17 cellular contexts compared by ENCODE assay signal in genomic region chr3:53303957-53304356, GRCh38. TPM values are rescaled to one million over a fixed set of nuclear protein-coding genes. Genes with fewer than 3 reads are reported as not detected.
DNase-seq lines count a peak whose midpoint lies in the region; ATAC-seq and TF ChIP-seq lines count a peak whose summit lies in the region.
"Had no signal": no experiment of that assay in that cellular context is flagged by ENCODE, and none has a peak within 500 bp of the region (broad histone marks: within the 10 kb centered on the region; RNA-seq: fewer than 3 reads in every experiment).

No MANE protein-coding gene starts in this region.

- H3K27me3 ChIP-seq in IMR-90 (ENCODE audit: control insufficient read depth, insufficient read depth, low read length) (no peaks in the 10 kb centered on the region), gastrocnemius medialis (no peaks in the 10 kb centered on the region)

- TF ChIP-seq POLR2A in IMR-90 (IDR thresholded peaks at IDR 0.05; ENCODE audit: low read depth, low read length) = no peak
- no peak for TF ChIP-seq POLR2A in gastrocnemius medialis (IDR thresholded peaks at IDR 0.05)

- H3K4me3 ChIP-seq in IMR-90 (ENCODE audit: insufficient read depth, low read depth, low read length) = no peak overlapping the region
- H3K4me3 ChIP-seq in gastrocnemius medialis = no peak overlapping the region

- CTCF ChIA-PET in IMR-90 (lab: Yijun Ruan, JAX) = no interaction called here

- TF ChIP-seq CTCF in IMR-90 (conservative IDR thresholded peaks at IDR 0.05; ENCODE audit: low read depth, low read length) (no peak), gastrocnemius medialis (IDR thresholded peaks at IDR 0.05 in 4 of 5, conservative IDR thresholded peaks at IDR 0.05 in 1 of 5) (no peak), osteocyte (IDR thresholded peaks at IDR 0.05) (no peak)

- no peak overlapping the region for H3K56ac ChIP-seq in IMR-90 (ENCODE audit: extremely low read depth, insufficient read depth, low read length)

- H3K4me3 Mint-ChIP-seq in osteocyte (ENCODE audit: unreplicated experiment) = no peak overlapping the region
- H3K4me3 Mint-ChIP-seq: activated T-cell treated with anti-CD3 and anti-CD28 coated beads, Interleukin-2, amount 50 U/mL, for 72 hours; memory B cell; natural killer cell had no signal

- no peaks in the 10 kb centered on the region for H3K9me1 ChIP-seq in IMR-90 (ENCODE audit: insufficient read depth, low read length)

- no peak overlapping the region for H3K18ac ChIP-seq in IMR-90 (ENCODE audit: low read depth, low read length)

- no peak overlapping the region for H3K4me2 ChIP-seq in IMR-90 (ENCODE audit: low read depth, low read length)

- H3K79me1 ChIP-seq in IMR-90 (ENCODE audit: low read depth in 1 of 2, low read length in 2 of 2) = peaks cover 7% of the 10 kb centered on the region in 2 experiments; a peak in 2 of 4 replicates

- no peak for TF ChIP-seq RAD21 in IMR-90 (IDR thresholded peaks at IDR 0.05; ENCODE audit: low read length)

- no peak overlapping the region for H4K5ac ChIP-seq in IMR-90 (ENCODE audit: low read depth, low read length)

- no peak overlapping the region for H2BK20ac ChIP-seq in IMR-90 (ENCODE audit: low read depth, low read length)

- peaks cover 33% of the 10 kb centered on the region for H3K36me3 Mint-ChIP-seq in osteocyte (ENCODE audit: unreplicated experiment)

- no peaks in the 10 kb centered on the region for H3K9me3 ChIP-seq in IMR-90 (ENCODE audit: control insufficient read depth, insufficient read depth, low read length)
- no peaks in the 10 kb centered on the region for H3K9me3 ChIP-seq in gastrocnemius medialis

- peaks cover 2% of the 10 kb centered on the region; the same call in 1 of the 2 replicates for H3K4me1 ChIP-seq in IMR-90 (ENCODE audit: control insufficient read depth, insufficient read depth, low read length)
- H3K4me1 ChIP-seq in gastrocnemius medialis = peaks cover 10 to 19% of the 10 kb centered on the region in 2 donors

- H3K27ac Mint-ChIP-seq in osteocyte (ENCODE audit: unreplicated experiment) = no peak overlapping the region
- H3K27ac Mint-ChIP-seq: activated T-cell treated with anti-CD3 and anti-CD28 coated beads, Interleukin-2, amount 50 U/mL, for 72 hours; memory B cell had no signal

- peaks cover 3% of the 10 kb centered on the region; the same call in 1 of the 2 replicates for H4K20me1 ChIP-seq in IMR-90 (ENCODE audit: insufficient read depth, low read length)

- H2BK120ac ChIP-seq in IMR-90 (ENCODE audit: low read depth, low read length) = no peak overlapping the region

- peaks cover 3% of the 10 kb centered on the region for H3K4me1 Mint-ChIP-seq in osteocyte (ENCODE audit: unreplicated experiment)
- H3K4me1 Mint-ChIP-seq: natural killer cell had no signal

- no peak for ATAC-seq in IMR-90 (ENCODE audit: low read depth)
- ATAC-seq in left ventricle myocardium superior = peak; percentile 60
- ATAC-seq in gastrocnemius medialis = no peak
- no peak for ATAC-seq in GM19463 (IDR thresholded peaks at IDR 0.05; ENCODE audit: unreplicated experiment)
- ATAC-seq: activated T-cell treated with anti-CD3 and anti-CD28 coated beads, Interleukin-2, amount 50 U/mL, for 72 hours; natural killer cell had no signal

- POLR2A ChIA-PET in IMR-90 (lab: Charles Lee; ENCODE audit: unreplicated experiment) = no interaction called here

- intact Hi-C loops in IMR-90 (cut with micrococcal nuclease) = no loop called here
- intact Hi-C loops in left ventricle myocardium superior (cut with micrococcal nuclease) = loop anchor here (5.0 kb wide), 1 partner anchor 403 kb away; no protein-coding TSS in a partner anchor
- intact Hi-C loops in gastrocnemius medialis (cut with DNase I; ENCODE audit: low total_unique reads) = loop anchor here (2.0 to 10.0 kb wide), 4 partner anchors 43 to 381 kb away; partner anchors contain the start of genes CACNA1D and DCP1A

- H3K9me3 Mint-ChIP-seq in osteocyte (ENCODE audit: unreplicated experiment) = no peaks in the 10 kb centered on the region
- H3K9me3 Mint-ChIP-seq: activated T-cell treated with anti-CD3 and anti-CD28 coated beads, Interleukin-2, amount 50 U/mL, for 72 hours; memory B cell; natural killer cell had no signal

- DNase-seq in IMR-90 = peak; percentile 11
- DNase-seq in cerebellar cortex (ENCODE audit: low spot score) = peak; percentile 31
- DNase-seq in left ventricle myocardium superior = no peak
- DNase-seq in gastrocnemius medialis = no peak
- no peak for DNase-seq in islet precursor cell
- no peak for DNase-seq in HuH-7 (ENCODE audit: low spot score)
- no peak for DNase-seq in osteocyte (ENCODE audit: extremely low spot score, unreplicated experiment)
- DNase-seq: activated CD4-positive, alpha-beta T cell treated with anti-CD3 and anti-CD28 coated beads, Interleukin-2, amount 50 U/mL, for 4 hours; activated T-cell treated with anti-CD3 and anti-CD28 coated beads, Interleukin-2, amount 50 U/mL, for 72 hours; Calu3; natural killer cell; NCI-H1417; RPMI8226; stimulated activated naive CD4-positive, alpha-beta T cell; SW 1271 had no signal

- no peak overlapping the region for H3K23ac ChIP-seq in IMR-90 (ENCODE audit: low read depth, low read length)

- H3K9ac ChIP-seq in IMR-90 (ENCODE audit: low read depth, low read length) = no peak overlapping the region

- BruUV-seq in IMR-90 (replicated peaks; lab: Mats Ljungman, UMichigan) = no TSS peak

- H2AK9ac ChIP-seq in IMR-90 (replicated peaks; ENCODE audit: low read depth, low read length, poor library complexity) = no peak overlapping the region

- dilution Hi-C loops in IMR-90 (cut with HindIII; ENCODE audit: low sequenced_read_pairs, unreplicated experiment) = no loop called here

- H3K27me3 Mint-ChIP-seq in osteocyte (ENCODE audit: unreplicated experiment) = no peaks in the 10 kb centered on the region
- H3K27me3 Mint-ChIP-seq: memory B cell had no signal

- peaks cover 24% of the 10 kb centered on the region for H3K36me3 ChIP-seq in IMR-90 (ENCODE audit: control insufficient read depth, insufficient read depth, low read length)
- peaks cover 0 to 40% of the 10 kb centered on the region in 2 donors for H3K36me3 ChIP-seq in gastrocnemius medialis

- no peak overlapping the region for H2BK15ac ChIP-seq in IMR-90 (ENCODE audit: low read depth, low read length)

- no peak overlapping the region for H4K8ac ChIP-seq in IMR-90 (ENCODE audit: low read depth in 2 of 2, low read length in 2 of 2)

- H4K91ac ChIP-seq in IMR-90 (ENCODE audit: insufficient read depth, low read depth, low read length) = no peak overlapping the region

- no CpG with 5 or more reads among the region's 3 CpGs for WGBS in IMR-90 (ENCODE audit: extremely low coverage in 2 of 2, insufficient read length in 1 of 2), 2 experiments

- in situ Hi-C loops in IMR-90 (cut with MboI; ENCODE audit: low sequenced_read_pairs) = loop anchor here (5.0 kb wide), 1 partner anchor 408 kb away; no protein-coding TSS in a partner anchor
- in situ Hi-C loops in gastrocnemius medialis (cut with MboI; ENCODE audit: low sequenced_read_pairs in 4 of 4) = loop anchor here in 1 of 4 donors (5.0 kb wide), 1 partner anchor 408 kb away; no protein-coding TSS in a partner anchor

- H2BK5ac ChIP-seq in IMR-90 (ENCODE audit: low read depth, low read length, poor library complexity, severe bottlenecking) = no peak overlapping the region

- H3K14ac ChIP-seq in IMR-90 (replicated peaks; ENCODE audit: low read depth, low read length) = no peak overlapping the region

- H3K27ac ChIP-seq in IMR-90 (ENCODE audit: insufficient read depth, low read length) (no peak overlapping the region), gastrocnemius medialis (peak overlapping the region; percentile 71 to 81 (median 76))

- H2AK5ac ChIP-seq in IMR-90 (ENCODE audit: low read depth, low read length) = no peak overlapping the region

- no peak overlapping the region for H2AFZ ChIP-seq in IMR-90 (replicated peaks; ENCODE audit: low read length, poor library complexity)

- H3K4ac ChIP-seq in IMR-90 (ENCODE audit: low read depth, low read length) = no peak overlapping the region

TF ChIP-seq in IMR-90, 13 proteins besides CTCF, POLR2A, EP300 and RAD21:
- TF ChIP-seq CHD1 (IDR thresholded peaks at IDR 0.05; ENCODE audit: low read depth, low read length) (no peak), MXI1 (IDR thresholded peaks at IDR 0.05; ENCODE audit: borderline replicate concordance, low read depth, low read length) (no peak), NFE2L2 (IDR thresholded peaks at IDR 0.05; ENCODE audit: low read depth, low read length) (no peak), SMC3 (IDR thresholded peaks at IDR 0.05; ENCODE audit: low read depth, low read length) (no peak), USF2 (IDR thresholded peaks at IDR 0.05; ENCODE audit: low read depth, low read length) (no peak)

RNA-seq across cellular contexts. Expression of gene DCP1A, which starts 43.4 kb away (rescaled TPM):
- total RNA-seq in IMR-90 (2012; rRNA removed) (18.6 and 30.1 TPM in 2 replicates), left ventricle myocardium superior (21.5 TPM), gastrocnemius medialis (10 to 100 TPM; 10.9 to 18.4 (median 15.2) TPM), osteocyte (20.8 and 24.2 TPM in 2 replicates)
- 13.2 and 14.6 TPM in 2 replicates for polyA plus RNA-seq in IMR-90 (2012; rRNA removed)
- polyA plus RNA-seq in IMR-90 (2012; cell fraction: cytosol; rRNA removed) = 4.5 and 8.5 TPM in 2 replicates
- 14.8 and 21.2 TPM in 2 replicates for polyA plus RNA-seq in IMR-90 (2012; cell fraction: nucleus; rRNA removed; ENCODE audit: low replicate concordance)

RNA-seq across cellular contexts. Expression of gene TKT, which starts 48.1 kb away (rescaled TPM):
- total RNA-seq in IMR-90 (2012; rRNA removed) = 301 and 349 TPM in 2 replicates
- polyA plus RNA-seq in IMR-90 (2012; rRNA removed) = 280 and 325 TPM in 2 replicates
- 199 and 222 TPM in 2 replicates for polyA plus RNA-seq in IMR-90 (2012; cell fraction: cytosol; rRNA removed)
- polyA plus RNA-seq in IMR-90 (2012; cell fraction: nucleus; rRNA removed; ENCODE audit: low replicate concordance) = 167 and 314 TPM in 2 replicates
- 41.6 TPM for total RNA-seq in left ventricle myocardium superior
- total RNA-seq in gastrocnemius medialis = 10 to 100 TPM; 18.5 to 41.3 (median 23.8) TPM
- 480 and 494 TPM in 2 replicates for total RNA-seq in osteocyte

Comparison
In these comparisons a context has a peak if more than half of its experiments do, and no peak if none do; other contexts are left out.
1. DNase-seq: peak in IMR-90 (single experiment) and cerebellar cortex (single experiment); none in left ventricle myocardium superior (single experiment), gastrocnemius medialis (0 of 2), islet precursor cell (single experiment), HuH-7 (single experiment) and osteocyte (single experiment).